ENCODE assay signal across 25 cellular contexts in the genomic region with DNA sequence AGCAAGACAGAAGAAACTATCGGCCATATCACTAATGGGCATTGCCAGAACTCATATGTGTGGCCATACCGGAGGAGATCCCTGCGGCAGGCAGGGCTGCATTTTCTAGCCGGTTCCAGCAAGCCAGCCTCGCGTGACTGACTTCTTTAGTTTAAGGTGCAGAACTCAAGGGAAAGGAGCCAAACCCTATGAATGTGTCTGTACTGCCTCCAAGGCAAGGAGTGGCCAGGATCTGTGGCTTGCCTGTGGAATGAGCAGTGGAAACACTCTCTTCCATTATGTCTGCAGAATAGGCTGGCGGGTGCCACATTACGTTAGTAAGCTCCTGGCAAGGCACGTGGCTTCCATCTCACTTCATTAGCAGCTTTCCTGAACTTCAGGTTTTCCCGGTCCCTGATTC.
A peak's percentile ranks its signal among the peaks of the same experiment; 100 is the strongest.
DNase-seq lines count a peak whose midpoint lies in the region; ATAC-seq and TF ChIP-seq lines count a peak whose summit lies in the region.
"Had no signal": no experiment of that assay in that cellular context is flagged by ENCODE, and none has a peak within 500 bp of the region (broad histone marks: within the 10 kb centered on the region; RNA-seq: fewer than 3 reads in every experiment).

No MANE protein-coding gene starts in this region.

- H3K9me3 Mint-ChIP-seq in GM23338 = no peaks in the 10 kb centered on the region; the same call in 2 of the 3 replicates
- peaks cover 1% of the 10 kb centered on the region for H3K9me3 Mint-ChIP-seq in MCF 10A (ENCODE audit: unreplicated experiment)
- no peaks in the 10 kb centered on the region for H3K9me3 Mint-ChIP-seq in endothelial cell (ENCODE audit: unreplicated experiment)
- H3K9me3 Mint-ChIP-seq: activated CD4-positive, alpha-beta memory T cell treated with anti-CD3 and anti-CD28 coated beads for 36 hours; dendritic cell treated with granulocyte-macrophage colony-stimulating factor and Interleukin-4, amounts not matched to agents 40 ng/mL and 50 ng/mL, for 4 days had no signal

- H3F3A ChIP-seq in GM23338 (replicated peaks; ENCODE audit: low read depth) = no peaks in the 10 kb centered on the region

- H3K4me1 Mint-ChIP-seq in GM23338 (no peaks in the 10 kb centered on the region; the same call in 1 of the 3 replicates), MCF 10A (ENCODE audit: insufficient read depth, unreplicated experiment) (peaks cover 39% of the 10 kb centered on the region), endothelial cell (ENCODE audit: unreplicated experiment) (peaks cover under 1% of the 10 kb centered on the region)
- H3K4me1 Mint-ChIP-seq: CD4-positive, alpha-beta memory T cell had no signal

- H3K36me3 ChIP-seq in GM23338 (ENCODE audit: insufficient read depth) = no peaks in the 10 kb centered on the region
- no peaks in the 10 kb centered on the region for H3K36me3 ChIP-seq in thoracic aorta

- H3K27me3 Mint-ChIP-seq in GM23338 (ENCODE audit: insufficient read depth, low read depth, poor library complexity) (peaks cover 2% of the 10 kb centered on the region), MCF 10A (ENCODE audit: insufficient read depth, unreplicated experiment) (no peaks in the 10 kb centered on the region), endothelial cell (ENCODE audit: unreplicated experiment) (no peaks in the 10 kb centered on the region)
- H3K27me3 Mint-ChIP-seq: type B pancreatic cell had no signal

- H3K4me1 ChIP-seq in GM23338 (ENCODE audit: insufficient read depth) (no peaks in the 10 kb centered on the region), thoracic aorta (ENCODE audit: control insufficient read depth in 1 of 2, low read depth in 2 of 2) (peaks cover 0 to 11% of the 10 kb centered on the region in 2 donors)

- H3K79me2 ChIP-seq in GM23338 (replicated peaks; ENCODE audit: insufficient read depth) = no peaks in the 10 kb centered on the region

- ATAC-seq in GM23338 (no peak), thoracic aorta (ENCODE audit: insufficient number of reproducible peaks, low FRiP score, low read depth) (no peak), HG03565 (IDR thresholded peaks at IDR 0.05; ENCODE audit: unreplicated experiment) (no peak)
- ATAC-seq: WTC11 had no signal

- no TSS peak for BruUV-seq in MCF 10A (replicated peaks; lab: Mats Ljungman, UMichigan)

- H3K27ac ChIP-seq in GM23338 (ENCODE audit: low read depth) (no peak overlapping the region), thoracic aorta (no peak overlapping the region)
- H3K27ac ChIP-seq: KMS-11 had no signal

- H4K20me1 ChIP-seq in GM23338 (replicated peaks; ENCODE audit: insufficient read depth) = no peaks in the 10 kb centered on the region

- H3K9me2 ChIP-seq in GM23338 (ENCODE audit: insufficient read depth) = no peaks in the 10 kb centered on the region; the same call in 1 of the 2 replicates

- no peaks in the 10 kb centered on the region for H3K36me3 Mint-ChIP-seq in GM23338 (ENCODE audit: low read depth)
- no peaks in the 10 kb centered on the region for H3K36me3 Mint-ChIP-seq in MCF 10A (ENCODE audit: insufficient read depth, unreplicated experiment)
- H3K36me3 Mint-ChIP-seq in endothelial cell (ENCODE audit: low read depth, unreplicated experiment) = no peaks in the 10 kb centered on the region
- H3K36me3 Mint-ChIP-seq: activated CD4-positive, alpha-beta memory T cell treated with anti-CD3 and anti-CD28 coated beads for 36 hours; CD4-positive, alpha-beta memory T cell; type B pancreatic cell; WTC11 had no signal

- TF ChIP-seq CTCF in GM23338 (conservative IDR thresholded peaks at IDR 0.05; ENCODE audit: low read depth in 2 of 2) (no peak), MCF 10A (IDR thresholded peaks at IDR 0.05; ENCODE audit: unreplicated experiment) (no peak), thoracic aorta (IDR thresholded peaks at IDR 0.05) (no peak), endothelial cell (IDR thresholded peaks at IDR 0.05; ENCODE audit: unreplicated experiment) (no peak)

- H3K4me3 ChIP-seq in GM23338 = no peak overlapping the region
- H3K4me3 ChIP-seq in thoracic aorta = peak overlapping the region; percentile 42
- H3K4me3 ChIP-seq: lung had no signal

- DNase-seq in GM23338 (ENCODE audit: low spot score) (no peak), MCF 10A (ENCODE audit: unreplicated experiment) (peak; percentile 95), kidney tubule cell (ENCODE audit: low spot score) (peak; percentile 67), thoracic aorta (ENCODE audit: low spot score) (no peak), endothelial cell (ENCODE audit: low spot score) (no peak)
- no peak for DNase-seq in stimulated activated CD4-positive, alpha-beta T cell treated with anti-CD3 and anti-CD28 coated beads, Interleukin-4, amount 100 ng/mL, for 4 hours
- no peak for DNase-seq in activated CD8-positive, alpha-beta memory T cell treated with anti-CD3 and anti-CD28 coated beads for 24 hours
- DNase-seq: activated CD4-positive, alpha-beta memory T cell treated with anti-CD3 and anti-CD28 coated beads for 36 hours; activated gamma-delta T cell treated with Interleukin-2 at 50 U/mL for 16 hours; caudate nucleus; CD4-positive, alpha-beta memory T cell; DMS153; foreskin melanocyte; GF-D8; hippocampal formation; NCI-H187 treated with DMSO at 0.1 percent for 48 hours; stimulated activated CD4-positive, alpha-beta T cell treated with anti-CD3 and anti-CD28 coated beads, Interleukin-4, amount 100 ng/mL, for 1 hour; stimulated activated naive CD4-positive, alpha-beta T cell treated with Interleukin-2 at 50 U/mL for 16 hours; T1000 had no signal

- H3K9me3 ChIP-seq in thoracic aorta = no peaks in the 10 kb centered on the region

- POLR2A ChIA-PET in MCF 10A (lab: Yijun Ruan, JAX) = interaction anchor here (0.7 to 5.1 kb wide), 15 partner anchors 9 to 163 kb away, joined by 3 to 37 read pairs (median 6); a partner anchor contains a TSS

- intact Hi-C loops in MCF 10A (cut with micrococcal nuclease) = loop anchor here (1.0 kb wide), 3 partner anchors 65 to 163 kb away; a partner anchor contains a TSS

- H3K4me3 Mint-ChIP-seq in GM23338 (no peak overlapping the region), MCF 10A (ENCODE audit: unreplicated experiment) (peak overlapping the region; percentile 72), endothelial cell (ENCODE audit: unreplicated experiment) (no peak overlapping the region)
- H3K4me3 Mint-ChIP-seq: activated CD4-positive, alpha-beta memory T cell treated with anti-CD3 and anti-CD28 coated beads for 36 hours; CD4-positive, alpha-beta memory T cell; dendritic cell treated with granulocyte-macrophage colony-stimulating factor and Interleukin-4, amounts not matched to agents 40 ng/mL and 50 ng/mL, for 4 days; type B pancreatic cell; WTC11 had no signal

- H3K27ac Mint-ChIP-seq in GM23338 (no peak overlapping the region), MCF 10A (ENCODE audit: low read depth, unreplicated experiment) (peak overlapping the region; percentile 83), endothelial cell (ENCODE audit: unreplicated experiment) (no peak overlapping the region)
- H3K27ac Mint-ChIP-seq: activated CD4-positive, alpha-beta memory T cell treated with anti-CD3 and anti-CD28 coated beads for 36 hours; dendritic cell treated with granulocyte-macrophage colony-stimulating factor and Interleukin-4, amounts not matched to agents 40 ng/mL and 50 ng/mL, for 4 days; type B pancreatic cell; WTC11 had no signal

- no peaks in the 10 kb centered on the region for H3K27me3 ChIP-seq in GM23338 (ENCODE audit: insufficient read depth)
- no peaks in the 10 kb centered on the region for H3K27me3 ChIP-seq in thoracic aorta (replicated peaks; ENCODE audit: insufficient read depth)

- CTCF ChIA-PET in MCF 10A (lab: Yijun Ruan, JAX) = no interaction called here

- no peak overlapping the region for H3K4me2 ChIP-seq in GM23338
- H3K4me2 ChIP-seq: KMS-11 had no signal

- H2AFZ ChIP-seq in GM23338 = peak overlapping the region; percentile 38; the same call in 1 of the 2 replicates

TF ChIP-seq in GM23338, 12 proteins besides CTCF, POLR2A, EP300 and RAD21 (continues in another document):
- TF ChIP-seq, protein P1, sequence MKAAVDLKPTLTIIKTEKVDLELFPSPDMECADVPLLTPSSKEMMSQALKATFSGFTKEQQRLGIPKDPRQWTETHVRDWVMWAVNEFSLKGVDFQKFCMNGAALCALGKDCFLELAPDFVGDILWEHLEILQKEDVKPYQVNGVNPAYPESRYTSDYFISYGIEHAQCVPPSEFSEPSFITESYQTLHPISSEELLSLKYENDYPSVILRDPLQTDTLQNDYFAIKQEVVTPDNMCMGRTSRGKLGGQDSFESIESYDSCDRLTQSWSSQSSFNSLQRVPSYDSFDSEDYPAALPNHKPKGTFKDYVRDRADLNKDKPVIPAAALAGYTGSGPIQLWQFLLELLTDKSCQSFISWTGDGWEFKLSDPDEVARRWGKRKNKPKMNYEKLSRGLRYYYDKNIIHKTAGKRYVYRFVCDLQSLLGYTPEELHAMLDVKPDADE (IDR thresholded peaks at IDR 0.05) = no peak
- TF ChIP-seq POLR2AphosphoS5 (IDR thresholded peaks at IDR 0.05; ENCODE audit: low read depth) = no peak

Comparison
In these comparisons a context has a peak if more than half of its experiments do, and no peak if none do; other contexts are left out.
1. DNase-seq: peak in MCF 10A (single experiment) and kidney tubule cell (single experiment); none in GM23338 (single experiment), thoracic aorta (single experiment), stimulated activated CD4-positive, alpha-beta T cell treated with anti-CD3 and anti-CD28 coated beads, Interleukin-4, amount 100 ng/mL, for 4 hours (0 of 2), activated CD8-positive, alpha-beta memory T cell treated with anti-CD3 and anti-CD28 coated beads for 24 hours (single experiment) and endothelial cell (single experiment).